1 cellular context compared by ENCODE assay signal in the genomic region with DNA sequence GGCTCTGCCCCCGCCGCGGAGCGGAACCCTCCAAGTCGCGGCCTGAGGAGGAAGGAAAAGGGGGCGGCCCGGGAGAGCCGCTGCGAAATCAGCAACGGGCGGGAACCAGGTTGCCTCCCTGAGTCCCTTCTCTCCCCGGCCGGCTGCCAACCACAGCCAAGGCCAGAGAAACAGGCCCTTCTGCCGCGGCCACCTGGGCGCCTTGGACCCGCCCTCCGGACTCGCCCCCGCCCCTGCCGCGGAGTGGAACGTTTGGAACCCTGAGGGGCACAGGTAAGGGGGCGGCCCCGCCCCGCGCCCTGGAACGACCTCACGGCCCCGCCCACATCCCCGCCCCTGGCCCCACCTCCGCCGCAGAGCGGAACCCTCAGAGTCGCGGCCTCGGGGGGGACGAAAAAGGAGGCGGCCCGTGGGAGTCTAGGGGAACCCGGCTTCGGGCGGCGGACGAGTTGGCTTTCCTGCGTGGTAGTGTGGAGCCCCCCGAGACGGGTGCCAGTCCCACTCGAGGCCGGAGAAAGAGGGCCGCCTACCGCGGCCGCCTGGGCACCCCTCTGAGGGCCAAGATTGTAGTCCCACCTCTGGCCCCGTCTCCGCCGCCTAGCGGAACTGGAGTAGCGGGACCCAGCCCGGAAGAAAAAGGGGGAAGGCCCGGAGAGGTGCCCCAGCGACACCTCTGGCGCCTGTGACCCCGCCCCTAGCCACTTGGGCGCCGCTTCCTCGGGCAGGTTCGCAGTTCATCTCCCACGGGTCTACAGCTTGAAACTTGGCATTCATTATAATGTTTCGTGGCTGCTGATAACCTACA.
A peak's percentile ranks its signal among the peaks of the same experiment; 100 is the strongest.
TF ChIP-seq lines count a peak whose summit lies in the region.

No MANE protein-coding gene starts in this region.

TF ChIP-seq in HEK293, 187 proteins besides CTCF, POLR2A, EP300 and RAD21 (continued from another document and continues in another):
- TF ChIP-seq ZNF514 (tag by site-specific recombination; IDR thresholded peaks at IDR 0.05) (no peak), ZNF747 (tag by site-specific recombination; IDR thresholded peaks at IDR 0.05) (no peak), ZNF239 (tag by site-specific recombination; IDR thresholded peaks at IDR 0.05) (no peak), ZNF223 (tag by site-specific recombination; IDR thresholded peaks at IDR 0.05) (no peak), ZNF335 (tag by site-specific recombination; conservative IDR thresholded peaks at IDR 0.05) (peak; percentile 82), ZXDB (tag by site-specific recombination; IDR thresholded peaks at IDR 0.05) (peak; percentile 93), ZNF785 (tag by site-specific recombination; IDR thresholded peaks at IDR 0.05) (no peak), ZNF280C (tag by site-specific recombination; IDR thresholded peaks at IDR 0.05) (no peak), OVOL3 (tag by site-specific recombination; IDR thresholded peaks at IDR 0.05) (peak; percentile 88), MEIS1 (CRISPR knock-in tag; IDR thresholded peaks at IDR 0.05; ENCODE audit: borderline replicate concordance) (no peak), ZNF600 (tag by site-specific recombination; IDR thresholded peaks at IDR 0.05) (no peak), HOXA7 (CRISPR knock-in tag; IDR thresholded peaks at IDR 0.05; ENCODE audit: borderline replicate concordance) (no peak), KLF7 (tag by site-specific recombination; IDR thresholded peaks at IDR 0.05; ENCODE audit: borderline replicate concordance) (no peak), ZNF426 (tag by site-specific recombination; IDR thresholded peaks at IDR 0.05) (no peak), ZSCAN16 (tag by site-specific recombination; IDR thresholded peaks at IDR 0.05) (no peak), ZNF23 (tag by site-specific recombination; IDR thresholded peaks at IDR 0.05; ENCODE audit: borderline replicate concordance) (no peak), SP7 (tag by site-specific recombination; IDR thresholded peaks at IDR 0.05) (peak; percentile 75; the same call in 1 of the 2 replicates), PRDM6 (tag by site-specific recombination; IDR thresholded peaks at IDR 0.05) (no peak), BCL11B (tag by site-specific recombination; IDR thresholded peaks at IDR 0.05; ENCODE audit: low read depth) (no peak), ZNF24 (tag by site-specific recombination; IDR thresholded peaks at IDR 0.05) (peak; percentile 62), ZNF473 (tag by site-specific recombination; IDR thresholded peaks at IDR 0.05) (no peak), ZNF132 (tag by site-specific recombination; IDR thresholded peaks at IDR 0.05; ENCODE audit: borderline replicate concordance) (no peak), REST (tag by site-specific recombination; IDR thresholded peaks at IDR 0.05) (0 out of 2 replicates have a peak, but pooled peaks have one; percentile 26), ZNF843 (tag by site-specific recombination; IDR thresholded peaks at IDR 0.05) (0 out of 2 replicates have a peak, but pooled peaks have one; percentile 21), SCRT2 (tag by site-specific recombination; IDR thresholded peaks at IDR 0.05) (no peak), ZNF292 (tag by site-specific recombination; IDR thresholded peaks at IDR 0.05; ENCODE audit: borderline replicate concordance, low read depth) (no peak), RBAK (tag by site-specific recombination; IDR thresholded peaks at IDR 0.05) (no peak), OSR2 (tag by site-specific recombination; IDR thresholded peaks at IDR 0.05) (no peak), ZNF202 (tag by site-specific recombination; IDR thresholded peaks at IDR 0.05; ENCODE audit: borderline replicate concordance) (no peak), ZBTB20 (tag by site-specific recombination; IDR thresholded peaks at IDR 0.05) (peak; percentile 79; the same call in 1 of the 2 replicates), ZBTB1 (tag by site-specific recombination; IDR thresholded peaks at IDR 0.05) (no peak), TSHZ1 (tag by site-specific recombination; IDR thresholded peaks at IDR 0.05; ENCODE audit: borderline replicate concordance) (no peak), GLIS1 (tag by site-specific recombination; IDR thresholded peaks at IDR 0.05) (peak; percentile 75), ZNF112 (tag by site-specific recombination; IDR thresholded peaks at IDR 0.05) (no peak), ZBTB26 (tag by site-specific recombination; optimal IDR thresholded peaks at IDR 0.05) (peak; percentile 51), ZNF660 (tag by site-specific recombination; IDR thresholded peaks at IDR 0.05) (0 out of 2 replicates have a peak, but pooled peaks have one; percentile 26), HOXD13 (CRISPR knock-in tag; IDR thresholded peaks at IDR 0.05; ENCODE audit: borderline replicate concordance) (no peak), ZNF155 (tag by site-specific recombination; IDR thresholded peaks at IDR 0.05) (no peak), SP2 (tag by site-specific recombination; IDR thresholded peaks at IDR 0.05) (peak; percentile 59), ZNF221 (tag by site-specific recombination; IDR thresholded peaks at IDR 0.05; ENCODE audit: borderline replicate concordance) (no peak), ZNF530 (tag by site-specific recombination; IDR thresholded peaks at IDR 0.05; ENCODE audit: low read depth) (no peak), MYNN (tag by site-specific recombination; IDR thresholded peaks at IDR 0.05; ENCODE audit: borderline replicate concordance) (peak; percentile 44; the same call in 1 of the 2 replicates)
- TF ChIP-seq, protein P1, sequence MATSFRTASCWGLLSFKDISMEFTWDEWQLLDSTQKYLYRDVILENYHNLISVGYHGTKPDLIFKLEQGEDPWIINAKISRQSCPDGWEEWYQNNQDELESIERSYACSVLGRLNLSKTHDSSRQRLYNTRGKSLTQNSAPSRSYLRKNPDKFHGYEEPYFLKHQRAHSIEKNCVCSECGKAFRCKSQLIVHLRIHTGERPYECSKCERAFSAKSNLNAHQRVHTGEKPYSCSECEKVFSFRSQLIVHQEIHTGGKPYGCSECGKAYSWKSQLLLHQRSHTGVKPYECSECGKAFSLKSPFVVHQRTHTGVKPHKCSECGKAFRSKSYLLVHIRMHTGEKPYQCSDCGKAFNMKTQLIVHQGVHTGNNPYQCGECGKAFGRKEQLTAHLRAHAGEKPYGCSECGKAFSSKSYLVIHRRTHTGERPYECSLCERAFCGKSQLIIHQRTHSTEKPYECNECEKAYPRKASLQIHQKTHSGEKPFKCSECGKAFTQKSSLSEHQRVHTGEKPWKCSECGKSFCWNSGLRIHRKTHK (tag by site-specific recombination; IDR thresholded peaks at IDR 0.05): no peak
- TF ChIP-seq, protein P2, sequence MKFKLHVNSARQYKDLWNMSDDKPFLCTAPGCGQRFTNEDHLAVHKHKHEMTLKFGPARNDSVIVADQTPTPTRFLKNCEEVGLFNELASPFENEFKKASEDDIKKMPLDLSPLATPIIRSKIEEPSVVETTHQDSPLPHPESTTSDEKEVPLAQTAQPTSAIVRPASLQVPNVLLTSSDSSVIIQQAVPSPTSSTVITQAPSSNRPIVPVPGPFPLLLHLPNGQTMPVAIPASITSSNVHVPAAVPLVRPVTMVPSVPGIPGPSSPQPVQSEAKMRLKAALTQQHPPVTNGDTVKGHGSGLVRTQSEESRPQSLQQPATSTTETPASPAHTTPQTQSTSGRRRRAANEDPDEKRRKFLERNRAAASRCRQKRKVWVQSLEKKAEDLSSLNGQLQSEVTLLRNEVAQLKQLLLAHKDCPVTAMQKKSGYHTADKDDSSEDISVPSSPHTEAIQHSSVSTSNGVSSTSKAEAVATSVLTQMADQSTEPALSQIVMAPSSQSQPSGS (tag by site-specific recombination; IDR thresholded peaks at IDR 0.05; ENCODE audit: low read depth): no peak
- TF ChIP-seq, protein P3, sequence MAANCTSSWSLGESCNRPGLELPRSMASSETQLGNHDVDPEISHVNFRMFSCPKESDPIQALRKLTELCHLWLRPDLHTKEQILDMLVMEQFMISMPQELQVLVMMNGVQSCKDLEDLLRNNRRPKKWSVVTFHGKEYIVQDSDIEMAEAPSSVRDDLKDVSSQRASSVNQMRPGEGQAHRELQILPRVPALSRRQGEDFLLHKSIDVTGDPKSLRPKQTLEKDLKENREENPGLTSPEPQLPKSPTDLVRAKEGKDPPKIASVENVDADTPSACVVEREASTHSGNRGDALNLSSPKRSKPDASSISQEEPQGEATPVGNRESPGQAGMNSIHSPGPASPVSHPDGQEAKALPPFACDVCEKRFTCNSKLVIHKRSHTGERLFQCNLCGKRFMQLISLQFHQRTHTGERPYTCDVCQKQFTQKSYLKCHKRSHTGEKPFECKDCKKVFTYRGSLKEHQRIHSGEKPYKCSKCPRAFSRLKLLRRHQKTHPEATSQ (tag by site-specific recombination; IDR thresholded peaks at IDR 0.05): peak; percentile 73; the same call in 1 of the 2 replicates
